23 cellular contexts compared by ENCODE assay signal in genomic region chr1:232675898-232676297, GRCh38. TPM values are rescaled to one million over a fixed set of nuclear protein-coding genes. Genes with fewer than 3 reads are reported as not detected.
A peak's percentile ranks its signal among the peaks of the same experiment; 100 is the strongest.
DNase-seq lines count a peak whose midpoint lies in the region; ATAC-seq, FAIRE-seq and TF ChIP-seq lines count a peak whose summit lies in the region.
"Had no signal": no experiment of that assay in that cellular context is flagged by ENCODE, and none has a peak within 500 bp of the region (broad histone marks: within the 10 kb centered on the region; RNA-seq: fewer than 3 reads in every experiment).

No MANE protein-coding gene starts in this region.

- H3K27me3 ChIP-seq in liver (ENCODE audit: control insufficient read depth in 4 of 4, insufficient read depth in 4 of 4, low read length in 3 of 4) (no peaks in the 10 kb centered on the region), HepG2 (ENCODE audit: control insufficient read depth in 1 of 2, insufficient read depth in 2 of 2, low read length in 2 of 2) (no peaks in the 10 kb centered on the region; a peak in 2 of 5 replicates), neural progenitor cell (no peaks in the 10 kb centered on the region)
- H3K27me3 ChIP-seq: BE2C, BLaER1 had no signal

- H2AFZ ChIP-seq in HepG2 (ENCODE audit: low read length) (no peak overlapping the region), neural progenitor cell (replicated peaks) (peak overlapping the region; percentile 64)

- TF ChIP-seq CTCF in liver (IDR thresholded peaks at IDR 0.05; ENCODE audit: low read depth, low read length, missing input control) (no peak), HepG2 (CRISPR knock-in tag; IDR thresholded peaks at IDR 0.05) (no peak), neural progenitor cell (IDR thresholded peaks at IDR 0.05) (no peak), glutamatergic neuron (IDR thresholded peaks at IDR 0.05; ENCODE audit: partially characterized antibody, unreplicated experiment) (no peak)

- peaks cover 3% of the 10 kb centered on the region for H3K9me3 Mint-ChIP-seq in neural progenitor cell
- no peaks in the 10 kb centered on the region for H3K9me3 Mint-ChIP-seq in glutamatergic neuron (ENCODE audit: unreplicated experiment)
- H3K9me3 Mint-ChIP-seq: CD4-positive, alpha-beta T cell; CD8-positive, alpha-beta T cell had no signal

- H3K9ac ChIP-seq in liver (ENCODE audit: low read depth in 1 of 2, low read length in 2 of 2) (peak overlapping the region in 1 of 2 donors; percentile 38), HepG2 (ENCODE audit: insufficient read depth, low read depth, low read length) (no peak overlapping the region), neural progenitor cell (no peak overlapping the region)
- H3K9ac ChIP-seq: BLaER1 had no signal

- no peaks in the 10 kb centered on the region for H3K9me3 ChIP-seq in liver (ENCODE audit: control insufficient read depth in 4 of 4, low read length in 3 of 4)
- no peaks in the 10 kb centered on the region for H3K9me3 ChIP-seq in HepG2 (ENCODE audit: low read length)
- H3K9me3 ChIP-seq in neural progenitor cell (ENCODE audit: low read depth), result no peaks in the 10 kb centered on the region
- H3K9me3 ChIP-seq: BE2C, Caco-2 had no signal

- no peak for TF ChIP-seq POLR2A in HepG2 (IDR thresholded peaks at IDR 0.05; ENCODE audit: insufficient read depth in 1 of 2, low read depth in 2 of 2, low read length in 2 of 2)

- POLR2A ChIA-PET in HepG2 (lab: Yijun Ruan, JAX), result no interaction called here

- CTCF ChIA-PET in HepG2 (lab: Yijun Ruan, JAX; ENCODE audit: low intra/inter-chr PET ratio, low total read pairs), result no interaction called here

- ATAC-seq in HepG2, result no peak
- ATAC-seq in left lobe of liver, result peak; percentile 84
- ATAC-seq: CD8-positive, alpha-beta T cell had no signal

- H3K4me3 ChIP-seq in liver (ENCODE audit: low read depth in 1 of 3, low read length in 3 of 3), result peak overlapping the region in 1 of 3 donors; percentile 34
- no peak overlapping the region for H3K4me3 ChIP-seq in HepG2 (replicated peaks in 1 of 3; ENCODE audit: insufficient read depth in 1 of 3, low read depth in 2 of 3, low read length in 3 of 3)
- no peak overlapping the region for H3K4me3 ChIP-seq in neural progenitor cell
- H3K4me3 ChIP-seq: BLaER1 had no signal

- no TSS peak for BruUV-seq in HepG2 (replicated peaks; lab: Mats Ljungman, UMichigan)

- FAIRE-seq in HepG2 (lab: Jason Lieb, UNC), result no peak
- FAIRE-seq: A204.1, D721Med, G401.6, GM12891, GM19239 had no signal

- H3K27ac ChIP-seq in liver (ENCODE audit: low read depth in 1 of 2, low read length in 2 of 2), result peak overlapping the region; percentile 46 to 66
- H3K27ac ChIP-seq in HepG2 (ENCODE audit: extremely low read length, insufficient read depth, low read length), result no peak overlapping the region
- no peak overlapping the region for H3K27ac ChIP-seq in neural progenitor cell
- H3K27ac ChIP-seq: BLaER1 had no signal

- no peaks in the 10 kb centered on the region for H3K79me2 ChIP-seq in HepG2 (ENCODE audit: insufficient read depth, low read length)
- H3K79me2 ChIP-seq in neural progenitor cell (ENCODE audit: low read depth), result no peaks in the 10 kb centered on the region

- H3K4me2 ChIP-seq in HepG2 (ENCODE audit: low read depth, low read length) (no peak overlapping the region), neural progenitor cell (peak overlapping the region; percentile 11)
- H3K4me2 ChIP-seq: BLaER1 had no signal

- no peak for TF ChIP-seq EP300 in HepG2 (IDR thresholded peaks at IDR 0.05; ENCODE audit: low read depth in 2 of 2, low read length in 2 of 2)
- TF ChIP-seq EP300 in HepG2 (CRISPR knock-in tag; IDR thresholded peaks at IDR 0.05; ENCODE audit: borderline replicate concordance), result no peak

- H4K20me1 ChIP-seq in HepG2 (ENCODE audit: insufficient read depth, low read length) (no peaks in the 10 kb centered on the region), neural progenitor cell (ENCODE audit: low read depth) (no peaks in the 10 kb centered on the region)
- H4K20me1 ChIP-seq: BLaER1 had no signal

- no peak for TF ChIP-seq RAD21 in liver (IDR thresholded peaks at IDR 0.05)
- TF ChIP-seq RAD21 in HepG2 (CRISPR knock-in tag; IDR thresholded peaks at IDR 0.05), result no peak

- H3K36me3 Mint-ChIP-seq in neural progenitor cell (no peaks in the 10 kb centered on the region), glutamatergic neuron (ENCODE audit: unreplicated experiment) (no peaks in the 10 kb centered on the region)
- H3K36me3 Mint-ChIP-seq: CD14-positive monocyte; CD8-positive, alpha-beta T cell had no signal

- in situ Hi-C loops in HepG2 (cut with HindIII; ENCODE audit: extremely low pct_ligation_motif_present, low pct_unique_long_range_greater_than_20kb), result no loop called here

- H3K4me3 Mint-ChIP-seq in neural progenitor cell (no peak overlapping the region), glutamatergic neuron (ENCODE audit: unreplicated experiment) (no peak overlapping the region)
- H3K4me3 Mint-ChIP-seq: CD14-positive monocyte; CD4-positive, alpha-beta T cell; CD8-positive, alpha-beta T cell had no signal

- intact Hi-C loops in HepG2 (cut with micrococcal nuclease; ENCODE audit: unreplicated experiment), result no loop called here

- WGBS in liver, result 48% methylated on average over 1 of the region's 1 CpG
- WGBS in HepG2 (ENCODE audit: low lambda C conversion rate), result 3% methylated on average over 1 of the region's 1 CpG

- DNase-seq in HepG2 (ENCODE audit: low spot score) (no peak), left lobe of liver (ENCODE audit: low spot score) (no peak), neural progenitor cell (ENCODE audit: low spot score) (no peak), glutamatergic neuron (no peak), GOT3 (lab: John Stamatoyannopoulos, UW) (no peak)
- DNase-seq in activated CD4-positive, alpha-beta T cell treated with anti-CD3 and anti-CD28 coated beads for 1 hour, result no peak
- DNase-seq: 8988T; ACHN; BE2C; Caco-2; Calu3; CD4-positive, alpha-beta T cell; CD8-positive, alpha-beta T cell; DMS79 treated with DMSO at 0.1 percent for 48 hours; GF-D8 had no signal

- H3K4me1 ChIP-seq in liver (ENCODE audit: control insufficient read depth in 4 of 4, insufficient read depth in 4 of 4, low read length in 3 of 4) (peaks cover 2 to 11% (median 9%) of the 10 kb centered on the region in 4 donors), HepG2 (ENCODE audit: insufficient read depth, low read length) (no peaks in the 10 kb centered on the region), neural progenitor cell (peaks cover 10% of the 10 kb centered on the region)
- H3K4me1 ChIP-seq: BE2C had no signal

- H3K27ac Mint-ChIP-seq in neural progenitor cell (no peak overlapping the region), glutamatergic neuron (ENCODE audit: unreplicated experiment) (no peak overlapping the region)
- H3K27ac Mint-ChIP-seq: CD14-positive monocyte; CD4-positive, alpha-beta T cell; CD8-positive, alpha-beta T cell had no signal

- H3K27me3 Mint-ChIP-seq in neural progenitor cell (ENCODE audit: insufficient read depth, low read depth) (no peaks in the 10 kb centered on the region), glutamatergic neuron (ENCODE audit: unreplicated experiment) (no peaks in the 10 kb centered on the region)

- no peaks in the 10 kb centered on the region for H3F3A ChIP-seq in neural progenitor cell (ENCODE audit: low read depth)

- no peaks in the 10 kb centered on the region for H3K36me3 ChIP-seq in liver (ENCODE audit: control insufficient read depth in 4 of 4, insufficient read depth in 3 of 4, low read depth in 1 of 4, low read length in 3 of 4)
- H3K36me3 ChIP-seq in HepG2 (replicated peaks in 1 of 2; ENCODE audit: control insufficient read depth in 1 of 2, insufficient read depth in 2 of 2, low read length in 2 of 2), result no peaks in the 10 kb centered on the region
- H3K36me3 ChIP-seq in neural progenitor cell, result no peaks in the 10 kb centered on the region
- H3K36me3 ChIP-seq: BE2C, BLaER1 had no signal

- H3K4me1 Mint-ChIP-seq in neural progenitor cell (peaks cover 2% of the 10 kb centered on the region), glutamatergic neuron (ENCODE audit: low read depth, unreplicated experiment) (no peaks in the 10 kb centered on the region)

TF ChIP-seq in liver, 16 proteins besides CTCF, POLR2A, EP300 and RAD21 (continues in another document):
- peak; percentile 67 for TF ChIP-seq HNF4A (conservative IDR thresholded peaks at IDR 0.05)

TF ChIP-seq in HepG2, 621 proteins besides CTCF, POLR2A, EP300 and RAD21 (continues in another document):
- TF ChIP-seq ARHGAP35 (CRISPR knock-in tag; IDR thresholded peaks at IDR 0.05; ENCODE audit: borderline replicate concordance) (no peak), ZNF441 (CRISPR knock-in tag; IDR thresholded peaks at IDR 0.05; ENCODE audit: borderline replicate concordance) (no peak), IRX3 (CRISPR knock-in tag; IDR thresholded peaks at IDR 0.05; ENCODE audit: borderline replicate concordance, low read depth) (no peak)

RNA-seq across cellular contexts. Expression of gene SIPA1L2, which starts 46.0 kb away (rescaled TPM):
- total RNA-seq in liver, result 10 to 100 TPM in 1 of 2 donors, 1 to 10 TPM in 1; 1.9 to 18.5 TPM
- polyA plus RNA-seq in liver, result 1 to 10 TPM; 2.6 to 5.4 TPM
- total RNA-seq in HepG2 (2016; rRNA removed; fragmentation: Illumina TruSeq; extraction: Trizol), result 0.03 TPM in 1 of 2 replicates, not detected in the other
- total RNA-seq in HepG2 (2016; cell fraction: cytosol; rRNA removed; fragmentation: Illumina TruSeq; extraction: Trizol; ENCODE audit: low read depth), result not detected in 2 replicates
- total RNA-seq in HepG2 (2016; cell fraction: insoluble cytoplasmic fraction; rRNA removed; fragmentation: Illumina TruSeq; extraction: Trizol), result not detected in 2 replicates
- total RNA-seq in HepG2 (2016; cell fraction: membrane; rRNA removed; fragmentation: Illumina TruSeq; extraction: Trizol), result 0.03 TPM in 1 of 2 replicates, not detected in the other
- not detected in 2 replicates for total RNA-seq in HepG2 (2016; cell fraction: nucleus; rRNA removed; fragmentation: Illumina TruSeq; extraction: Trizol)
- 0.01 and 0.03 TPM in 2 replicates for polyA plus RNA-seq in HepG2 (2011; rRNA removed)
- 0.01 TPM in 1 of 2 replicates, not detected in the other for polyA plus RNA-seq in HepG2 (2011; cell fraction: cytosol; rRNA removed)
- polyA plus RNA-seq in HepG2 (2011; cell fraction: nucleus; rRNA removed), result 0.05 TPM in 1 of 2 replicates, not detected in the other
- not detected in 2 replicates for polyA plus RNA-seq in HepG2 (2012)
- polyA plus RNA-seq in HepG2 (2016; cell fraction: cytosol; fragmentation: Illumina TruSeq; extraction: Trizol; ENCODE audit: low read depth), result not detected in 2 replicates
- polyA plus RNA-seq in HepG2 (2016; cell fraction: insoluble cytoplasmic fraction; fragmentation: Illumina TruSeq; extraction: Trizol; ENCODE audit: low read depth), result not detected in 2 replicates
- polyA plus RNA-seq in HepG2 (2016; cell fraction: membrane; fragmentation: Illumina TruSeq; extraction: Trizol; ENCODE audit: low read depth), result not detected in 2 replicates
- polyA plus RNA-seq in HepG2 (2016; cell fraction: nucleus; fragmentation: Illumina TruSeq; extraction: Trizol; ENCODE audit: insufficient read depth, low read depth), result not detected in 2 replicates
- polyA minus RNA-seq in HepG2 (2011; rRNA and poly(A)+ RNA removed; ENCODE audit: low replicate concordance), result 0.77 TPM in 1 of 2 replicates, not detected in the other
- not detected in 2 replicates for polyA minus RNA-seq in HepG2 (2011; cell fraction: cytosol; rRNA and poly(A)+ RNA removed)
- polyA minus RNA-seq in HepG2 (2011; cell fraction: nucleus; rRNA and poly(A)+ RNA removed), result not detected in 2 replicates
- 3.0 TPM for total RNA-seq in left lobe of liver
- 19.5 and 24.8 TPM in 2 replicates for total RNA-seq in neural progenitor cell (ENCODE audit: low replicate concordance)
- 177 TPM for total RNA-seq in glutamatergic neuron (ENCODE audit: unreplicated experiment)

Comparison
In these comparisons a context has a peak if more than half of its experiments do, and no peak if none do; other contexts are left out.
1. H3K27ac ChIP-seq: peak in liver (2 of 2); none in HepG2 (single experiment) and neural progenitor cell (single experiment).